13 cellular contexts compared by ENCODE assay signal in genomic region chr4:105808030-105808429, GRCh38.
A peak's percentile ranks its signal among the peaks of the same experiment; 100 is the strongest.
DNase-seq lines count a peak whose midpoint lies in the region; ATAC-seq and TF ChIP-seq lines count a peak whose summit lies in the region.
"Had no signal": no experiment of that assay in that cellular context is flagged by ENCODE, and none has a peak within 500 bp of the region (broad histone marks: within the 10 kb centered on the region; RNA-seq: fewer than 3 reads in every experiment).

No MANE protein-coding gene starts in this region.

- H3K9me3 ChIP-seq in mammary epithelial cell (replicated peaks; ENCODE audit: insufficient read depth, low read length) (no peaks in the 10 kb centered on the region), tibial artery (no peaks in the 10 kb centered on the region)
- H3K9me3 ChIP-seq: prostate gland had no signal

- H3K18ac ChIP-seq in mesendoderm (ENCODE audit: low read length) = no peak overlapping the region

- BruUV-seq in mammary epithelial cell (replicated peaks; lab: Mats Ljungman, UMichigan) = no TSS peak

- H3K4me3 ChIP-seq in mammary epithelial cell (replicated peaks in 1 of 3; ENCODE audit: insufficient read depth in 1 of 3, low read depth in 2 of 3, low read length in 3 of 3) (peak overlapping the region in 1 of 3 experiments; percentile 37), mesendoderm (ENCODE audit: low read length) (no peak overlapping the region), tibial artery (peak overlapping the region; percentile 38 to 46)

- no peak for ATAC-seq in omental fat pad (ENCODE audit: low FRiP score)
- no peak for ATAC-seq in GM21529 (IDR thresholded peaks at IDR 0.05; ENCODE audit: unreplicated experiment)

- H3K4ac ChIP-seq in mesendoderm (ENCODE audit: low read depth, low read length) = no peak overlapping the region

- no peak overlapping the region for H2BK120ac ChIP-seq in mesendoderm (ENCODE audit: low read depth, low read length)

- H3K27ac ChIP-seq in mammary epithelial cell (ENCODE audit: insufficient read depth, low read depth, low read length) (peak overlapping the region; percentile 55), mesendoderm (ENCODE audit: low read depth, low read length) (no peak overlapping the region), tibial artery (peak overlapping the region; percentile 50 to 63)

- no peak overlapping the region for H4K8ac ChIP-seq in mesendoderm (ENCODE audit: low read depth, low read length)

- H4K5ac ChIP-seq in mesendoderm (ENCODE audit: low read length) = no peak overlapping the region

- no peak overlapping the region for H3K23ac ChIP-seq in mesendoderm (ENCODE audit: low read length)

- H3K4me1 ChIP-seq in mammary epithelial cell (ENCODE audit: insufficient read depth, low read length) (peaks cover 4% of the 10 kb centered on the region), mesendoderm (ENCODE audit: control insufficient read depth, low read depth, low read length) (no peaks in the 10 kb centered on the region), tibial artery (peaks cover 0 to 24% (median 2%) of the 10 kb centered on the region in 4 donors)
- H3K4me1 ChIP-seq: prostate gland had no signal

- H2AFZ ChIP-seq in mammary epithelial cell (ENCODE audit: low read depth, low read length) = peak overlapping the region; percentile 13

- no peak overlapping the region for H2AK5ac ChIP-seq in mesendoderm (ENCODE audit: low read length)

- CTCF ChIA-PET in mammary epithelial cell (lab: Charles Lee; ENCODE audit: low non-redundant PET) = no interaction called here

- dilution Hi-C loops in mammary epithelial cell (cut with HindIII; ENCODE audit: low sequenced_read_pairs) = no loop called here

- no peak overlapping the region for H3K56ac ChIP-seq in mesendoderm (ENCODE audit: low read length)

- no peaks in the 10 kb centered on the region for H3K27me3 ChIP-seq in mammary epithelial cell (ENCODE audit: insufficient read depth, low read length)
- H3K27me3 ChIP-seq in mesendoderm (ENCODE audit: insufficient read depth, low read length, poor library complexity) = no peaks in the 10 kb centered on the region
- no peaks in the 10 kb centered on the region for H3K27me3 ChIP-seq in tibial artery

- no peak overlapping the region for H2BK15ac ChIP-seq in mesendoderm (replicated peaks; ENCODE audit: low read depth)

- intact Hi-C loops in mammary epithelial cell (cut with micrococcal nuclease) = no loop called here
- intact Hi-C loops in tibial artery (cut with DNase I; ENCODE audit: low total_unique reads) = no loop called here
- intact Hi-C loops in cardiac septum (cut with DNase I) = no loop called here

- no peaks in the 10 kb centered on the region for H3K79me1 ChIP-seq in mesendoderm (ENCODE audit: low read length)

- no peaks in the 10 kb centered on the region for H3K36me3 ChIP-seq in mammary epithelial cell (ENCODE audit: insufficient read depth, low read length)
- no peaks in the 10 kb centered on the region for H3K36me3 ChIP-seq in mesendoderm (ENCODE audit: control insufficient read depth, insufficient read depth, low read length)
- H3K36me3 ChIP-seq in tibial artery = no peaks in the 10 kb centered on the region
- H3K36me3 ChIP-seq: prostate gland had no signal

- TF ChIP-seq CTCF in mammary epithelial cell (conservative IDR thresholded peaks at IDR 0.05 in 1 of 2, IDR thresholded peaks at IDR 0.05 in 1 of 2; ENCODE audit: extremely low read depth in 1 of 2, insufficient read depth in 1 of 2, low read depth in 1 of 2, low read length in 2 of 2) (no peak), tibial artery (IDR thresholded peaks at IDR 0.05) (no peak), omental fat pad (IDR thresholded peaks at IDR 0.05) (no peak)

- in situ Hi-C loops in mammary epithelial cell (cut with MboI; ENCODE audit: low sequenced_read_pairs in 2 of 2) = no loop called here

- peak overlapping the region; percentile 67 for H3K4me2 ChIP-seq in mammary epithelial cell (ENCODE audit: insufficient read depth, low read depth, low read length)
- H3K4me2 ChIP-seq in mesendoderm (ENCODE audit: low read length) = no peak overlapping the region

- H4K20me1 ChIP-seq in mammary epithelial cell (ENCODE audit: insufficient read depth, low read length) = no peaks in the 10 kb centered on the region

- H2BK5ac ChIP-seq in mesendoderm (ENCODE audit: low read length) = no peak overlapping the region

- DNase-seq in LHCN-M2 (ENCODE audit: low read depth) (peak; percentile 8), mammary epithelial cell (no peak), mesendoderm (peak; percentile 35), tibial artery (no peak), cardiac septum (ENCODE audit: low spot score) (no peak), GM19238 (ENCODE audit: insufficient read length, low spot score) (no peak), omental fat pad (ENCODE audit: low spot score) (no peak)
- DNase-seq: activated CD4-positive, alpha-beta T cell treated with anti-CD3 and anti-CD28 coated beads, Interleukin-2, amount 50 U/mL, for 1 hour; activated naive CD4-positive, alpha-beta T cell treated with anti-CD3 and anti-CD28 coated beads, Interleukin-2, amount 10 ng/mL, durations not matched to agents 7 days and 5 days; NCI-H187; NCI-H510A treated with DMSO at 0.1 percent for 48 hours had no signal

- H3K79me2 ChIP-seq in mammary epithelial cell (ENCODE audit: insufficient read depth, low read length) (no peaks in the 10 kb centered on the region), mesendoderm (ENCODE audit: control insufficient read depth, insufficient read depth, low read length) (no peaks in the 10 kb centered on the region)

- no peak overlapping the region for H3K9ac ChIP-seq in mammary epithelial cell (ENCODE audit: insufficient read depth, low read length)
- no peak overlapping the region for H3K9ac ChIP-seq in mesendoderm (ENCODE audit: low read length)

Comparison
In these comparisons a context has a peak if more than half of its experiments do, and no peak if none do; other contexts are left out.
1. DNase-seq: peak in LHCN-M2 (single experiment) and mesendoderm (single experiment); none in mammary epithelial cell (single experiment), tibial artery (0 of 2), cardiac septum (single experiment), GM19238 (single experiment) and omental fat pad (single experiment).